Comparison of ENCODE assay signal across 13 cellular contexts in the genomic region with DNA sequence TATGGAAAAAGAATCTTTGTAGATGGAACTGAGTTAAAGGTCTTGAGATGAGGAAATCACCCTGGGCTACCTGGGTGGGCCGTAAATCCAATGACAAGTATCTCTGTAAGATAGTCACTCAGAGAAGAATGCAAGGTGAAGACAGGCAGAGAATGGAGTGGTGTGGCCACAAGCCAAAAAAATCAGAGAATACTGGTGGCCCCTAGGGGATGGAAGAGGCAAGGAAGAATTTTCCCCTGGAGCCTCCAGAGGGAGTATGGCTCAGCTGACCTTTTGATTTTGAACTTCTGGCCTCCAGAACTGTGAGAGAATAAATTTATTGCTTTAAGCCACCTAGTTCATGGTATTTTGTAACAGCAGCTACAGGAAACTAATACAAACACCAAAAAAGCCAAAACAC. TPM values are rescaled to one million over a fixed set of nuclear protein-coding genes. Genes with fewer than 3 reads are reported as not detected.
DNase-seq lines count a peak whose midpoint lies in the region; TF ChIP-seq lines count a peak whose summit lies in the region.
"Had no signal": no experiment of that assay in that cellular context is flagged by ENCODE, and none has a peak within 500 bp of the region (broad histone marks: within the 10 kb centered on the region; RNA-seq: fewer than 3 reads in every experiment).

No MANE protein-coding gene starts in this region.

- H3K4me3 Mint-ChIP-seq in nephron: no peak overlapping the region
- H3K4me3 Mint-ChIP-seq: activated T-helper 17 cell treated with anti-CD3 and anti-CD28 coated beads, Interleukin-2, amount 50 U/mL, for 72 hours had no signal

- H3K9me3 ChIP-seq in OCI-LY7 (ENCODE audit: low read length): no peaks in the 10 kb centered on the region

- H3K36me3 Mint-ChIP-seq in nephron (ENCODE audit: low read depth): no peaks in the 10 kb centered on the region

- H3K4me3 ChIP-seq in choroid plexus epithelial cell (ENCODE audit: low read depth, low read length): no peak overlapping the region
- no peak overlapping the region for H3K4me3 ChIP-seq in OCI-LY7 (ENCODE audit: low read depth, low read length, poor library complexity, severe bottlenecking)

- no peaks in the 10 kb centered on the region for H4K20me1 ChIP-seq in OCI-LY7 (ENCODE audit: insufficient read depth, low read length)

- POLR2A ChIA-PET in OCI-LY7 (lab: Charles Lee): no interaction called here

- no peak overlapping the region for H3K4me2 ChIP-seq in OCI-LY7 (ENCODE audit: low read length)

- DNase-seq in DMS53 (lab: John Stamatoyannopoulos, UW): peak; percentile 37
- DNase-seq in M059J (ENCODE audit: low read depth): peak; percentile 73
- peak; percentile 73 for DNase-seq in choroid plexus epithelial cell (ENCODE audit: low read depth)
- DNase-seq in ecto neural progenitor cell (ENCODE audit: low spot score): no peak
- DNase-seq in dedifferentiated amniotic fluid mesenchymal stem cell (ENCODE audit: extremely low spot score): no peak
- no peak for DNase-seq in OCI-LY7 (ENCODE audit: low spot score)
- no peak for DNase-seq in cerebellar nuclear complex (lab: John Stamatoyannopoulos, UW)
- DNase-seq: IMR-90 had no signal

- H3K9me2 ChIP-seq in OCI-LY7 (ENCODE audit: insufficient read depth, low read length): no peaks in the 10 kb centered on the region

- H2AFZ ChIP-seq in OCI-LY7 (ENCODE audit: low read length): no peak overlapping the region

- peaks cover 34% of the 10 kb centered on the region for H3K4me1 Mint-ChIP-seq in nephron
- H3K4me1 Mint-ChIP-seq: activated T-helper 17 cell treated with anti-CD3 and anti-CD28 coated beads, Interleukin-2, amount 50 U/mL, for 72 hours had no signal

- no TSS peak for BruUV-seq in OCI-LY7 (replicated peaks; lab: Mats Ljungman, UMichigan)

- no peaks in the 10 kb centered on the region for H3K4me1 ChIP-seq in OCI-LY7 (ENCODE audit: insufficient read depth, low read length, poor library complexity, severe bottlenecking)

- no peaks in the 10 kb centered on the region for H3K79me2 ChIP-seq in OCI-LY7 (ENCODE audit: insufficient read depth, low read depth, low read length)

- peak; percentile 54 for TF ChIP-seq CTCF in choroid plexus epithelial cell (conservative IDR thresholded peaks at IDR 0.05; ENCODE audit: low read depth, low read length)
- peak in 2 of 3 experiments; percentile 14 to 18 for TF ChIP-seq CTCF in nephron (IDR thresholded peaks at IDR 0.05; ENCODE audit: unreplicated experiment in 3 of 3)
- TF ChIP-seq CTCF in OCI-LY7 (conservative IDR thresholded peaks at IDR 0.05; ENCODE audit: low read length): no peak

- H3K27ac Mint-ChIP-seq in nephron: peak overlapping the region; percentile 70 to 92 (median 78)
- H3K27ac Mint-ChIP-seq: activated T-helper 17 cell treated with anti-CD3 and anti-CD28 coated beads, Interleukin-2, amount 50 U/mL, for 72 hours had no signal

- H3K27me3 Mint-ChIP-seq in nephron (ENCODE audit: low read depth): no peaks in the 10 kb centered on the region

- no peak overlapping the region for H3K27ac ChIP-seq in OCI-LY7 (ENCODE audit: low read depth, low read length, poor library complexity, severe bottlenecking)

- H3K36me3 ChIP-seq in OCI-LY7 (ENCODE audit: insufficient read depth, low read length): no peaks in the 10 kb centered on the region

- CTCF ChIA-PET in OCI-LY7 (lab: Charles Lee; ENCODE audit: unreplicated experiment): no interaction called here

- no peaks in the 10 kb centered on the region for H3K9me3 Mint-ChIP-seq in nephron
- H3K9me3 Mint-ChIP-seq: activated T-helper 17 cell treated with anti-CD3 and anti-CD28 coated beads, Interleukin-2, amount 50 U/mL, for 72 hours had no signal

- intact Hi-C loops in OCI-LY7 (cut with micrococcal nuclease; ENCODE audit: unreplicated experiment): no loop called here

RNA-seq across cellular contexts. Expression of a gene that starts 32.7 kb away (rescaled TPM):
- not detected in 2 replicates for total RNA-seq in M059J (2014; rRNA removed; shearing (Covaris generic))
- not detected in 2 replicates for total RNA-seq in OCI-LY7 (2014; rRNA removed; shearing (Covaris generic))
- not detected in 2 replicates for total RNA-seq in OCI-LY7 (2022)
- total RNA-seq: activated T-helper 17 cell treated with anti-CD3 and anti-CD28 coated beads, Interleukin-2, amount 50 U/mL, for 72 hours; IMR-90; mononuclear cell; skeletal muscle tissue; ureter had no signal

Comparison
In these comparisons a context has a peak if more than half of its experiments do, and no peak if none do; other contexts are left out.
1. DNase-seq: peak in DMS53 (single experiment), M059J (single experiment) and choroid plexus epithelial cell (single experiment); none in ecto neural progenitor cell (single experiment), dedifferentiated amniotic fluid mesenchymal stem cell (single experiment), OCI-LY7 (single experiment) and cerebellar nuclear complex (0 of 2).